Comparison of ENCODE assay signal across 14 cellular contexts in genomic region chr7:70091362-70091761, GRCh38.
DNase-seq lines count a peak whose midpoint lies in the region; ATAC-seq and TF ChIP-seq lines count a peak whose summit lies in the region.
"Had no signal": no experiment of that assay in that cellular context is flagged by ENCODE, and none has a peak within 500 bp of the region (broad histone marks: within the 10 kb centered on the region; RNA-seq: fewer than 3 reads in every experiment).

No MANE protein-coding gene starts in this region.

- TF ChIP-seq CTCF in nephron (IDR thresholded peaks at IDR 0.05; ENCODE audit: unreplicated experiment in 3 of 3), result no peak

- CTCF ChIA-PET in activated CD8-positive, alpha-beta T cell treated with anti-CD3 and anti-CD28 coated beads, Interleukin-2, amount 10 ng/mL, durations not matched to agents 7 days and 5 days (lab: Charles Lee), result no interaction called here

- H3K4me1 Mint-ChIP-seq in activated CD4-positive, alpha-beta T cell treated with anti-CD3 and anti-CD28 coated beads, Interleukin-2, amount 10 ng/mL, durations not matched to agents 24 days and 14 days, result no peaks in the 10 kb centered on the region
- peaks cover 48% of the 10 kb centered on the region for H3K4me1 Mint-ChIP-seq in nephron
- H3K4me1 Mint-ChIP-seq in activated naive CD8-positive, alpha-beta T cell treated with anti-CD3 and anti-CD28 coated beads, Interleukin-2, amount 50 U/mL, for 24 hours, result no peaks in the 10 kb centered on the region
- H3K4me1 Mint-ChIP-seq in activated CD8-positive, alpha-beta T cell treated with anti-CD3 and anti-CD28 coated beads, Interleukin-2, amount 10 ng/mL, durations not matched to agents 7 days and 5 days (ENCODE audit: low read depth), result no peaks in the 10 kb centered on the region
- H3K4me1 Mint-ChIP-seq: CD8-positive, alpha-beta memory T cell had no signal

- ATAC-seq in activated naive CD8-positive, alpha-beta T cell treated with anti-CD3 and anti-CD28 coated beads, Interleukin-2, amount 50 U/mL, for 24 hours, result no peak
- ATAC-seq in activated CD8-positive, alpha-beta T cell treated with anti-CD3 and anti-CD28 coated beads, Interleukin-2, amount 10 ng/mL, durations not matched to agents 7 days and 5 days, result no peak

- H3K4me3 Mint-ChIP-seq in activated CD4-positive, alpha-beta T cell treated with anti-CD3 and anti-CD28 coated beads, Interleukin-2, amount 10 ng/mL, durations not matched to agents 24 days and 14 days, result no peak overlapping the region
- H3K4me3 Mint-ChIP-seq in nephron, result no peak overlapping the region
- no peak overlapping the region for H3K4me3 Mint-ChIP-seq in activated naive CD8-positive, alpha-beta T cell treated with anti-CD3 and anti-CD28 coated beads, Interleukin-2, amount 50 U/mL, for 24 hours
- H3K4me3 Mint-ChIP-seq in activated CD8-positive, alpha-beta T cell treated with anti-CD3 and anti-CD28 coated beads, Interleukin-2, amount 10 ng/mL, durations not matched to agents 7 days and 5 days, result no peak overlapping the region
- H3K4me3 Mint-ChIP-seq: CD8-positive, alpha-beta memory T cell had no signal

- no peaks in the 10 kb centered on the region for H3K9me3 Mint-ChIP-seq in activated CD4-positive, alpha-beta T cell treated with anti-CD3 and anti-CD28 coated beads, Interleukin-2, amount 10 ng/mL, durations not matched to agents 24 days and 14 days
- peaks cover 5% of the 10 kb centered on the region for H3K9me3 Mint-ChIP-seq in nephron
- peaks cover 5% of the 10 kb centered on the region for H3K9me3 Mint-ChIP-seq in activated naive CD8-positive, alpha-beta T cell treated with anti-CD3 and anti-CD28 coated beads, Interleukin-2, amount 50 U/mL, for 24 hours
- H3K9me3 Mint-ChIP-seq in activated CD8-positive, alpha-beta T cell treated with anti-CD3 and anti-CD28 coated beads, Interleukin-2, amount 10 ng/mL, durations not matched to agents 7 days and 5 days (ENCODE audit: insufficient read depth), result no peaks in the 10 kb centered on the region

- H3K36me3 Mint-ChIP-seq in activated CD4-positive, alpha-beta T cell treated with anti-CD3 and anti-CD28 coated beads, Interleukin-2, amount 10 ng/mL, durations not matched to agents 24 days and 14 days (ENCODE audit: low read depth), result no peaks in the 10 kb centered on the region
- H3K36me3 Mint-ChIP-seq in nephron (ENCODE audit: low read depth), result peaks cover 22% of the 10 kb centered on the region
- H3K36me3 Mint-ChIP-seq in activated naive CD8-positive, alpha-beta T cell treated with anti-CD3 and anti-CD28 coated beads, Interleukin-2, amount 50 U/mL, for 24 hours (ENCODE audit: low read depth), result no peaks in the 10 kb centered on the region
- no peaks in the 10 kb centered on the region for H3K36me3 Mint-ChIP-seq in activated CD8-positive, alpha-beta T cell treated with anti-CD3 and anti-CD28 coated beads, Interleukin-2, amount 10 ng/mL, durations not matched to agents 7 days and 5 days (ENCODE audit: low read depth)
- H3K36me3 Mint-ChIP-seq: CD8-positive, alpha-beta memory T cell had no signal

- no peak overlapping the region for H3K27ac Mint-ChIP-seq in activated CD4-positive, alpha-beta T cell treated with anti-CD3 and anti-CD28 coated beads, Interleukin-2, amount 10 ng/mL, durations not matched to agents 24 days and 14 days
- peak overlapping the region; percentile 34 to 81 (median 52) for H3K27ac Mint-ChIP-seq in nephron
- no peak overlapping the region for H3K27ac Mint-ChIP-seq in activated naive CD8-positive, alpha-beta T cell treated with anti-CD3 and anti-CD28 coated beads, Interleukin-2, amount 50 U/mL, for 24 hours
- H3K27ac Mint-ChIP-seq in activated CD8-positive, alpha-beta T cell treated with anti-CD3 and anti-CD28 coated beads, Interleukin-2, amount 10 ng/mL, durations not matched to agents 7 days and 5 days, result no peak overlapping the region
- H3K27ac Mint-ChIP-seq: CD8-positive, alpha-beta memory T cell had no signal

- intact Hi-C loops in activated CD4-positive, alpha-beta T cell treated with anti-CD3 and anti-CD28 coated beads, Interleukin-2, amount 10 ng/mL, durations not matched to agents 24 days and 14 days (cut with micrococcal nuclease), result no loop called here

- POLR2A ChIA-PET in activated CD8-positive, alpha-beta T cell treated with anti-CD3 and anti-CD28 coated beads, Interleukin-2, amount 10 ng/mL, durations not matched to agents 7 days and 5 days (lab: Charles Lee), result no interaction called here

- no peaks in the 10 kb centered on the region for H3K27me3 Mint-ChIP-seq in activated CD4-positive, alpha-beta T cell treated with anti-CD3 and anti-CD28 coated beads, Interleukin-2, amount 10 ng/mL, durations not matched to agents 24 days and 14 days
- no peaks in the 10 kb centered on the region for H3K27me3 Mint-ChIP-seq in nephron (ENCODE audit: low read depth)
- H3K27me3 Mint-ChIP-seq in activated naive CD8-positive, alpha-beta T cell treated with anti-CD3 and anti-CD28 coated beads, Interleukin-2, amount 50 U/mL, for 24 hours, result no peaks in the 10 kb centered on the region
- no peaks in the 10 kb centered on the region for H3K27me3 Mint-ChIP-seq in activated CD8-positive, alpha-beta T cell treated with anti-CD3 and anti-CD28 coated beads, Interleukin-2, amount 10 ng/mL, durations not matched to agents 7 days and 5 days (ENCODE audit: low read depth)

- peak; percentile 9 for DNase-seq in activated CD4-positive, alpha-beta T cell treated with anti-CD3 and anti-CD28 coated beads, Interleukin-2, amount 10 ng/mL, durations not matched to agents 24 days and 14 days
- no peak for DNase-seq in activated CD4-positive, alpha-beta T cell treated with anti-CD3 and anti-CD28 coated beads, Interleukin-2, amount 50 U/mL, for 4 hours
- DNase-seq in NCI-H82 (lab: John Stamatoyannopoulos, UW) (peak; percentile 69), dermis blood vessel endothelial cell (no peak)
- no peak for DNase-seq in activated naive CD8-positive, alpha-beta T cell treated with anti-CD3 and anti-CD28 coated beads, Interleukin-2, amount 50 U/mL, for 24 hours
- no peak for DNase-seq in activated CD8-positive, alpha-beta T cell treated with anti-CD3 and anti-CD28 coated beads, Interleukin-2, amount 10 ng/mL, durations not matched to agents 7 days and 5 days
- DNase-seq: 8988T; AML-193; Caco-2; CD8-positive, alpha-beta memory T cell; DMS53; GF-D8; HCEC 1CT had no signal

Comparison
In these comparisons a context has a peak if more than half of its experiments do, and no peak if none do; other contexts are left out.
1. DNase-seq: peak in activated CD4-positive, alpha-beta T cell treated with anti-CD3 and anti-CD28 coated beads, Interleukin-2, amount 10 ng/mL, durations not matched to agents 24 days and 14 days (single experiment) and NCI-H82 (single experiment); none in activated CD4-positive, alpha-beta T cell treated with anti-CD3 and anti-CD28 coated beads, Interleukin-2, amount 50 U/mL, for 4 hours (0 of 2), dermis blood vessel endothelial cell (single experiment), activated naive CD8-positive, alpha-beta T cell treated with anti-CD3 and anti-CD28 coated beads, Interleukin-2, amount 50 U/mL, for 24 hours (single experiment) and activated CD8-positive, alpha-beta T cell treated with anti-CD3 and anti-CD28 coated beads, Interleukin-2, amount 10 ng/mL, durations not matched to agents 7 days and 5 days (single experiment).
2. H3K27ac Mint-ChIP-seq: peak in nephron (3 of 3); none in activated CD4-positive, alpha-beta T cell treated with anti-CD3 and anti-CD28 coated beads, Interleukin-2, amount 10 ng/mL, durations not matched to agents 24 days and 14 days (single experiment), activated naive CD8-positive, alpha-beta T cell treated with anti-CD3 and anti-CD28 coated beads, Interleukin-2, amount 50 U/mL, for 24 hours (single experiment) and activated CD8-positive, alpha-beta T cell treated with anti-CD3 and anti-CD28 coated beads, Interleukin-2, amount 10 ng/mL, durations not matched to agents 7 days and 5 days (single experiment).